In the genomic region with DNA sequence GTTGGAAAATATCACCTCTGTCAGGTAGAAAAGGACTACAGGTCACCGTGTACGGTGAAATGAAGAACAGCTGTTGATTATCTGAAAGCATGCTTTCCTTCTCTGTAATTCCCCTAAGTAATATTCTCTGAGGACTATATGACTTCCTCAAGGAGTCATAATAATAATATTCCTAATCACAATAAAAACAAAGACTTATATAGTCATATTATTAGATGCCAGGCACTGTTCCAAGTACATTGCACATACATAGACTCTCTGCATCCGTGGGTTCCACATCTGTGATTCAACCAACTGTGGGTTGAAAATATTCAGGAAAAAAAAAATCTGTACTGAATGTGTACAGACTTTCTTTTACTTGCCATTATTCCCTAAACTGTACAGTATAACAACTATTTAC, we compare ENCODE assay signal across 16 cellular contexts.
DNase-seq lines count a peak whose midpoint lies in the region; ATAC-seq and TF ChIP-seq lines count a peak whose summit lies in the region.
"Had no signal": no experiment of that assay in that cellular context is flagged by ENCODE, and none has a peak within 500 bp of the region (broad histone marks: within the 10 kb centered on the region; RNA-seq: fewer than 3 reads in every experiment).

No MANE protein-coding gene starts in this region.

- DNase-seq in HS-27A (ENCODE audit: low read depth) (peak; percentile 38), astrocyte of the hippocampus (ENCODE audit: low read depth, low spot score) (peak; percentile 44), hepatic stellate cell (ENCODE audit: low spot score) (peak; percentile 76), GDM1 (lab: John Stamatoyannopoulos, UW) (no peak), erythroblast (lab: John Stamatoyannopoulos, UW) (no peak)
- DNase-seq: activated T-cell treated with anti-CD3 and anti-CD28 coated beads, Interleukin-2, amount 50 U/mL, for 4 hours; adrenal gland; effector CD8-positive, alpha-beta T cell; left cardiac atrium; NCI-H1092; NK-92 treated with Interleukin-12 subunit alpha and Interleukin-12 subunit beta, amount 100 ng/mL, for 24 hours; SIG-M5; T-helper 9 cell; thyroid gland had no signal

- ATAC-seq in GM19023 (IDR thresholded peaks at IDR 0.05; ENCODE audit: unreplicated experiment) (no peak), GM18870 (IDR thresholded peaks at IDR 0.05; ENCODE audit: unreplicated experiment) (no peak)
- ATAC-seq: activated T-cell treated with anti-CD3 and anti-CD28 coated beads, Interleukin-2, amount 50 U/mL, for 4 hours had no signal

- no peak for TF ChIP-seq POLR2A in erythroblast (IDR thresholded peaks at IDR 0.05; ENCODE audit: low read length)

Comparison
In these comparisons a context has a peak if more than half of its experiments do, and no peak if none do; other contexts are left out.
1. DNase-seq: peak in HS-27A (single experiment), astrocyte of the hippocampus (single experiment) and hepatic stellate cell (single experiment); none in GDM1 (single experiment) and erythroblast (0 of 2).